ENCODE assay signal across 8 cellular contexts in genomic region chr5:55633574-55634203, GRCh38.
DNase-seq lines count a peak whose midpoint lies in the region; ATAC-seq, FAIRE-seq and TF ChIP-seq lines count a peak whose summit lies in the region.

No MANE protein-coding gene starts in this region.

- TF ChIP-seq CTCF in kidney (IDR thresholded peaks at IDR 0.05; ENCODE audit: borderline replicate concordance, extremely low read depth, insufficient read depth) (no peak), type B pancreatic cell (conservative IDR thresholded peaks at IDR 0.05) (no peak), GM13977 (IDR thresholded peaks at IDR 0.05; ENCODE audit: extremely low read depth, insufficient read depth, missing control alignments) (no peak)

- no peaks in the 10 kb centered on the region for H3K9me3 ChIP-seq in kidney (ENCODE audit: control insufficient read depth in 1 of 2, low read length in 2 of 2)

- H3K27ac ChIP-seq in kidney (ENCODE audit: low read depth in 2 of 2, low read length in 2 of 2): peak overlapping the region; percentile 42 to 69

- intact Hi-C loops in activated naive CD4-positive, alpha-beta T cell treated with anti-CD3 and anti-CD28 coated beads for 36 hours (cut with micrococcal nuclease): no loop called here
- intact Hi-C loops in activated T-helper 1 cell treated with anti-CD3 and anti-CD28 coated beads, Interleukin-12 subunit alpha, Interleukin-12 subunit beta, Interleukin-2, Interleukin-4 antibody, amounts not matched to agents 30 ng/mL and 10 ng/mL and 1 ng/mL, durations not matched to agents 14 hours and 24 hours and 36 hours (cut with micrococcal nuclease): no loop called here
- intact Hi-C loops in kidney (cut with DNase I): no loop called here

- CTCF ChIA-PET in activated naive CD4-positive, alpha-beta T cell treated with anti-CD3 and anti-CD28 coated beads for 36 hours (lab: Charles Lee): interaction anchor here (0.6 kb wide), 1 partner anchor 449 kb away, joined by 3 read pairs; no protein-coding TSS in a partner anchor

- H3K4me3 ChIP-seq in kidney (ENCODE audit: low read length in 2 of 2): no peak overlapping the region

- in situ Hi-C loops in GM13977 (cut with MboI; ENCODE audit: low pct_unique_long_range_greater_than_20kb, low sequenced_read_pairs, unreplicated experiment): no loop called here

- H3K27ac Mint-ChIP-seq in activated naive CD4-positive, alpha-beta T cell treated with anti-CD3 and anti-CD28 coated beads for 36 hours: peak overlapping the region; percentile 3
- H3K27ac Mint-ChIP-seq in activated T-helper 1 cell treated with anti-CD3 and anti-CD28 coated beads, Interleukin-12 subunit alpha, Interleukin-12 subunit beta, Interleukin-2, Interleukin-4 antibody, amounts not matched to agents 30 ng/mL and 10 ng/mL and 1 ng/mL, durations not matched to agents 14 hours and 24 hours and 36 hours: peak overlapping the region; percentile 7
- peak overlapping the region; percentile 13 for H3K27ac Mint-ChIP-seq in type B pancreatic cell

- peaks cover 2 to 4% of the 10 kb centered on the region in 2 donors for H3K36me3 ChIP-seq in kidney (ENCODE audit: control insufficient read depth in 1 of 2, insufficient read depth in 2 of 2, low read length in 2 of 2)

- peaks cover 11% of the 10 kb centered on the region for H3K4me1 Mint-ChIP-seq in activated naive CD4-positive, alpha-beta T cell treated with anti-CD3 and anti-CD28 coated beads for 36 hours (ENCODE audit: low read depth)
- peaks cover 16% of the 10 kb centered on the region for H3K4me1 Mint-ChIP-seq in activated T-helper 1 cell treated with anti-CD3 and anti-CD28 coated beads, Interleukin-12 subunit alpha, Interleukin-12 subunit beta, Interleukin-2, Interleukin-4 antibody, amounts not matched to agents 30 ng/mL and 10 ng/mL and 1 ng/mL, durations not matched to agents 14 hours and 24 hours and 36 hours (ENCODE audit: low read depth)
- H3K4me1 Mint-ChIP-seq in type B pancreatic cell (ENCODE audit: unreplicated experiment): peaks cover 14% of the 10 kb centered on the region

- H3K36me3 Mint-ChIP-seq in activated naive CD4-positive, alpha-beta T cell treated with anti-CD3 and anti-CD28 coated beads for 36 hours (ENCODE audit: low read depth): peaks cover 7% of the 10 kb centered on the region
- peaks cover 8% of the 10 kb centered on the region for H3K36me3 Mint-ChIP-seq in activated T-helper 1 cell treated with anti-CD3 and anti-CD28 coated beads, Interleukin-12 subunit alpha, Interleukin-12 subunit beta, Interleukin-2, Interleukin-4 antibody, amounts not matched to agents 30 ng/mL and 10 ng/mL and 1 ng/mL, durations not matched to agents 14 hours and 24 hours and 36 hours (ENCODE audit: low read depth)
- peaks cover 14% of the 10 kb centered on the region for H3K36me3 Mint-ChIP-seq in type B pancreatic cell

- ATAC-seq in HG02870 (IDR thresholded peaks at IDR 0.05; ENCODE audit: unreplicated experiment): no peak

- DNase-seq in activated naive CD4-positive, alpha-beta T cell treated with anti-CD3 and anti-CD28 coated beads for 36 hours: no peak
- DNase-seq in activated naive CD4-positive, alpha-beta T cell (lab: John Stamatoyannopoulos, UW): no peak
- DNase-seq in activated T-helper 1 cell treated with anti-CD3 and anti-CD28 coated beads, Interleukin-12 subunit alpha, Interleukin-12 subunit beta, Interleukin-2, Interleukin-4 antibody, amounts not matched to agents 30 ng/mL and 10 ng/mL and 1 ng/mL, durations not matched to agents 14 hours and 24 hours and 36 hours (ENCODE audit: low spot score): no peak
- DNase-seq in kidney (no peak), type B pancreatic cell (ENCODE audit: extremely low spot score, unreplicated experiment) (no peak), GM13977 (ENCODE audit: low spot score) (no peak), GF-D8 (lab: John Stamatoyannopoulos, UW) (no peak)

- no peaks in the 10 kb centered on the region for H3K27me3 Mint-ChIP-seq in activated naive CD4-positive, alpha-beta T cell treated with anti-CD3 and anti-CD28 coated beads for 36 hours (ENCODE audit: low read depth)
- H3K27me3 Mint-ChIP-seq in activated T-helper 1 cell treated with anti-CD3 and anti-CD28 coated beads, Interleukin-12 subunit alpha, Interleukin-12 subunit beta, Interleukin-2, Interleukin-4 antibody, amounts not matched to agents 30 ng/mL and 10 ng/mL and 1 ng/mL, durations not matched to agents 14 hours and 24 hours and 36 hours (ENCODE audit: insufficient read depth): no peaks in the 10 kb centered on the region
- H3K27me3 Mint-ChIP-seq in type B pancreatic cell: no peaks in the 10 kb centered on the region

- no peaks in the 10 kb centered on the region for H3K9me3 Mint-ChIP-seq in activated naive CD4-positive, alpha-beta T cell treated with anti-CD3 and anti-CD28 coated beads for 36 hours
- H3K9me3 Mint-ChIP-seq in activated T-helper 1 cell treated with anti-CD3 and anti-CD28 coated beads, Interleukin-12 subunit alpha, Interleukin-12 subunit beta, Interleukin-2, Interleukin-4 antibody, amounts not matched to agents 30 ng/mL and 10 ng/mL and 1 ng/mL, durations not matched to agents 14 hours and 24 hours and 36 hours: no peaks in the 10 kb centered on the region
- no peaks in the 10 kb centered on the region for H3K9me3 Mint-ChIP-seq in type B pancreatic cell

- no peak for FAIRE-seq in kidney (lab: Jason Lieb, UNC)

- no peak overlapping the region for H3K4me3 Mint-ChIP-seq in activated naive CD4-positive, alpha-beta T cell treated with anti-CD3 and anti-CD28 coated beads for 36 hours
- H3K4me3 Mint-ChIP-seq in activated T-helper 1 cell treated with anti-CD3 and anti-CD28 coated beads, Interleukin-12 subunit alpha, Interleukin-12 subunit beta, Interleukin-2, Interleukin-4 antibody, amounts not matched to agents 30 ng/mL and 10 ng/mL and 1 ng/mL, durations not matched to agents 14 hours and 24 hours and 36 hours: no peak overlapping the region
- no peak overlapping the region for H3K4me3 Mint-ChIP-seq in type B pancreatic cell

- H3K9ac ChIP-seq in kidney (ENCODE audit: low read length in 2 of 2): no peak overlapping the region

- H3K4me1 ChIP-seq in kidney (ENCODE audit: control insufficient read depth in 1 of 2, insufficient read depth in 1 of 2, low read depth in 1 of 2, low read length in 2 of 2): peaks cover 0 to 2% of the 10 kb centered on the region in 2 donors
